Comparison of ENCODE assay signal across 1 cellular context in the genomic region with DNA sequence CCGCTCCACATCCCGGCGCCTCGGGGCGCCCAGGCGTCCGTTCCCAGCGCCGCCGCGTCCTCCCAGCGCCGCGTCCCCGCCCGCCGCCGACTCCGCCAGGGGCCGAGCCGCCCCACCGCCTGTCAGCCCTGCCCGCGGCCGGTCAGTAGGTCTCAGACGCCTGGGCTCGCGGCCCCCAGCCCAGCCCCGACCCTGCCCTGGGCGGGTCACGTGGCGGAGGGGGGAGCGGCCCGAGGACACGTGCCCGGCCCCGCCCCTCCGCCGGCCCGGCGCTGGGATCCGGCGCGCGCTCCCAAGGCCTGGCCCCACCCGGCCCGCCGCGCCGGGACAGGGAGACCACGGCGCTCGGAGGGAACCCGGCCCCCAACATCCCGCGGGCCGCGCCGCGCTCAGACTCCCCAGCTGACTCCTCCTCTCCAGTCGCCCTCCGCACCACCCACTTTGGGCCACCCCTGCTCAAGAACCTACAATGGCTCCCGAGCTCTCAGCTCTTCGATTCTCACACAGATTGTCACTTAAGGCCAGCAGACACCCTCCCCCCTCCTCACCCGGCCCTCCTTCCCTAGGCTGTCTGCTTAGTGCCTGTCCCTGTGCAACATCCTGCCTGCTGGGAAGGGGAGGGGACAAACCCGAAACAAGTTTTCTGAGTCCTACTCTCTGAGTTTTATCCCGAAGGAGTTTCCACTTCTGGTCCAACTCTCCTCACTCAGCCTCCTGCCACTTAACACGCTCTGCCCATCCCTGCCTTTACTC.
TF ChIP-seq lines count a peak whose summit lies in the region.

TSS of gene RAB3IL1 (minus strand) at position 210 of the 753 bp plus-strand sequence. CDS start at position 11, 199 bp downstream.

TF ChIP-seq in K562, 482 proteins besides CTCF, POLR2A, EP300 and RAD21 (continued from another document and continues in another):
- TF ChIP-seq IRF9 (tag; IDR thresholded peaks at IDR 0.05) (no peak), UBTF (IDR thresholded peaks at IDR 0.05; ENCODE audit: borderline replicate concordance in 1 of 2, low read depth in 2 of 2, low read length in 2 of 2) (peak in 1 of 2 experiments; percentile 66; a peak in 1 of 4 replicates), MCM7 (IDR thresholded peaks at IDR 0.05) (no peak), ZNF696 (CRISPR knock-in tag; conservative IDR thresholded peaks at IDR 0.05) (no peak), NR2C1 (IDR thresholded peaks at IDR 0.05) (no peak), NR2C1 (tag; IDR thresholded peaks at IDR 0.05) (no peak), TAL1 (IDR thresholded peaks at IDR 0.05) (no peak), ZNF140 (CRISPR knock-in tag; IDR thresholded peaks at IDR 0.05) (no peak), MECOM (CRISPR knock-in tag; IDR thresholded peaks at IDR 0.05) (no peak), FOS (IDR thresholded peaks at IDR 0.05; ENCODE audit: extremely low read depth, insufficient read length) (no peak), ZNF384 (IDR thresholded peaks at IDR 0.05; ENCODE audit: low read depth, low read length) (no peak), TFE3 (CRISPR knock-in tag; IDR thresholded peaks at IDR 0.05) (no peak), DNMT1 (IDR thresholded peaks at IDR 0.05) (no peak), LEF1 (IDR thresholded peaks at IDR 0.05) (no peak), KAT2B (IDR thresholded peaks at IDR 0.05; ENCODE audit: low read depth, low read length) (no peak), FOXK1 (CRISPR knock-in tag; IDR thresholded peaks at IDR 0.05; ENCODE audit: borderline replicate concordance) (no peak), ZNF699 (CRISPR knock-in tag; IDR thresholded peaks at IDR 0.05; ENCODE audit: insufficient replicate concordance) (no peak), NEUROD1 (IDR thresholded peaks at IDR 0.05; ENCODE audit: borderline replicate concordance, low read depth, low read length, partially characterized antibody) (no peak), ZKSCAN8 (CRISPR knock-in tag; IDR thresholded peaks at IDR 0.05) (no peak), ZNF449 (CRISPR knock-in tag; IDR thresholded peaks at IDR 0.05) (no peak), ZNF318 (IDR thresholded peaks at IDR 0.05; ENCODE audit: borderline replicate concordance in 1 of 2, low read depth in 1 of 2) (no peak), GATAD2A (IDR thresholded peaks at IDR 0.05) (no peak), RBM17 (IDR thresholded peaks at IDR 0.05; ENCODE audit: borderline replicate concordance, low read depth, low read length) (no peak), NCOA6 (IDR thresholded peaks at IDR 0.05) (no peak), IRF2 (CRISPR knock-in tag; IDR thresholded peaks at IDR 0.05) (no peak), COPS2 (conservative IDR thresholded peaks at IDR 0.05) (no peak), TSC22D4 (tag; IDR thresholded peaks at IDR 0.05) (no peak), NFE2 (IDR thresholded peaks at IDR 0.05; ENCODE audit: low read depth) (no peak), HNRNPK (IDR thresholded peaks at IDR 0.05; ENCODE audit: low read depth, low read length, poor library complexity, severe bottlenecking) (no peak), CBFA2T3 (IDR thresholded peaks at IDR 0.05) (0 out of 2 replicates have a peak, but pooled peaks have one; percentile 3), GTF2A2 (tag; IDR thresholded peaks at IDR 0.05) (no peak), HDGF (IDR thresholded peaks at IDR 0.05) (no peak), ZNF174 (CRISPR knock-in tag; IDR thresholded peaks at IDR 0.05) (no peak), ZNF311 (CRISPR knock-in tag; IDR thresholded peaks at IDR 0.05) (no peak), ZNF282 (CRISPR knock-in tag; IDR thresholded peaks at IDR 0.05) (no peak), NUFIP1 (IDR thresholded peaks at IDR 0.05; ENCODE audit: partially characterized antibody) (no peak), ZNF76 (CRISPR knock-in tag; IDR thresholded peaks at IDR 0.05; ENCODE audit: borderline replicate concordance) (no peak)
- TF ChIP-seq, protein P1, sequence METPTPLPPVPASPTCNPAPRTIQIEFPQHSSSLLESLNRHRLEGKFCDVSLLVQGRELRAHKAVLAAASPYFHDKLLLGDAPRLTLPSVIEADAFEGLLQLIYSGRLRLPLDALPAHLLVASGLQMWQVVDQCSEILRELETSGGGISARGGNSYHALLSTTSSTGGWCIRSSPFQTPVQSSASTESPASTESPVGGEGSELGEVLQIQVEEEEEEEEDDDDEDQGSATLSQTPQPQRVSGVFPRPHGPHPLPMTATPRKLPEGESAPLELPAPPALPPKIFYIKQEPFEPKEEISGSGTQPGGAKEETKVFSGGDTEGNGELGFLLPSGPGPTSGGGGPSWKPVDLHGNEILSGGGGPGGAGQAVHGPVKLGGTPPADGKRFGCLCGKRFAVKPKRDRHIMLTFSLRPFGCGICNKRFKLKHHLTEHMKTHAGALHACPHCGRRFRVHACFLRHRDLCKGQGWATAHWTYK (CRISPR knock-in tag; IDR thresholded peaks at IDR 0.05), result 0 out of 2 replicates have a peak, but pooled peaks have one; percentile 49
- TF ChIP-seq, protein P2, sequence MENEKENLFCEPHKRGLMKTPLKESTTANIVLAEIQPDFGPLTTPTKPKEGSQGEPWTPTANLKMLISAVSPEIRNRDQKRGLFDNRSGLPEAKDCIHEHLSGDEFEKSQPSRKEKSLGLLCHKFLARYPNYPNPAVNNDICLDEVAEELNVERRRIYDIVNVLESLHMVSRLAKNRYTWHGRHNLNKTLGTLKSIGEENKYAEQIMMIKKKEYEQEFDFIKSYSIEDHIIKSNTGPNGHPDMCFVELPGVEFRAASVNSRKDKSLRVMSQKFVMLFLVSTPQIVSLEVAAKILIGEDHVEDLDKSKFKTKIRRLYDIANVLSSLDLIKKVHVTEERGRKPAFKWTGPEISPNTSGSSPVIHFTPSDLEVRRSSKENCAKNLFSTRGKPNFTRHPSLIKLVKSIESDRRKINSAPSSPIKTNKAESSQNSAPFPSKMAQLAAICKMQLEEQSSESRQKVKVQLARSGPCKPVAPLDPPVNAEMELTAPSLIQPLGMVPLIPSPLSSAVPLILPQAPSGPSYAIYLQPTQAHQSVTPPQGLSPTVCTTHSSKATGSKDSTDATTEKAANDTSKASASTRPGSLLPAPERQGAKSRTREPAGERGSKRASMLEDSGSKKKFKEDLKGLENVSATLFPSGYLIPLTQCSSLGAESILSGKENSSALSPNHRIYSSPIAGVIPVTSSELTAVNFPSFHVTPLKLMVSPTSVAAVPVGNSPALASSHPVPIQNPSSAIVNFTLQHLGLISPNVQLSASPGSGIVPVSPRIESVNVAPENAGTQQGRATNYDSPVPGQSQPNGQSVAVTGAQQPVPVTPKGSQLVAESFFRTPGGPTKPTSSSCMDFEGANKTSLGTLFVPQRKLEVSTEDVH (IDR thresholded peaks at IDR 0.05; ENCODE audit: low read depth, partially characterized antibody), result no peak
- TF ChIP-seq, protein P3, sequence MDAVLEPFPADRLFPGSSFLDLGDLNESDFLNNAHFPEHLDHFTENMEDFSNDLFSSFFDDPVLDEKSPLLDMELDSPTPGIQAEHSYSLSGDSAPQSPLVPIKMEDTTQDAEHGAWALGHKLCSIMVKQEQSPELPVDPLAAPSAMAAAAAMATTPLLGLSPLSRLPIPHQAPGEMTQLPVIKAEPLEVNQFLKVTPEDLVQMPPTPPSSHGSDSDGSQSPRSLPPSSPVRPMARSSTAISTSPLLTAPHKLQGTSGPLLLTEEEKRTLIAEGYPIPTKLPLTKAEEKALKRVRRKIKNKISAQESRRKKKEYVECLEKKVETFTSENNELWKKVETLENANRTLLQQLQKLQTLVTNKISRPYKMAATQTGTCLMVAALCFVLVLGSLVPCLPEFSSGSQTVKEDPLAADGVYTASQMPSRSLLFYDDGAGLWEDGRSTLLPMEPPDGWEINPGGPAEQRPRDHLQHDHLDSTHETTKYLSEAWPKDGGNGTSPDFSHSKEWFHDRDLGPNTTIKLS (IDR thresholded peaks at IDR 0.05; ENCODE audit: borderline replicate concordance, low read depth), result peak; percentile 61; the same call in 1 of the 2 replicates
